ENCODE assay signal across 19 cellular contexts in the genomic region with DNA sequence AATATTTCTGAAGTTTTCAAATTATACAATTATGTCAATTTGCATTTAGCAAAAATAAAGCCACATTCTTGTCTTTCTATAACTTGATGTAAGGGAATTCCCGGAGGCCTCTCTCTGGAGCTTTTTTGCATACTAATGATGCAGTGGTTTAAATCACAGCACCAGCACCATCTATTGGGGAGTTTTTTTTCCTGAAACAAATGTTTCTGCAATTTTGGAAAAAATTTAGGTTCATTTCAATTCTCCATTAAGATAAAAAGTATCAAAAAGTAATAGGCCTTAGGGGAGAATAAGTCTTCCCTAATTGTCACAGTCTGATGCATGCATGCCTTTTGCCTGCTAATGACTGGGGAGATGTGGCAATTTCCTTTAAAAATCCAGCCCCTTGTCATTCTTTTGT. TPM values are rescaled to one million over a fixed set of nuclear protein-coding genes. Genes with fewer than 3 reads are reported as not detected.
DNase-seq lines count a peak whose midpoint lies in the region; ATAC-seq, FAIRE-seq and TF ChIP-seq lines count a peak whose summit lies in the region.
"Had no signal": no experiment of that assay in that cellular context is flagged by ENCODE, and none has a peak within 500 bp of the region (broad histone marks: within the 10 kb centered on the region; RNA-seq: fewer than 3 reads in every experiment).

No MANE protein-coding gene starts in this region.

- POLR2A ChIA-PET in PC-3 (lab: Charles Lee; ENCODE audit: unreplicated experiment): no interaction called here

- H3K9me2 ChIP-seq in PC-3 (replicated peaks; ENCODE audit: low read length): no peaks in the 10 kb centered on the region

- DNase-seq in PC-3 (no peak), progenitor cell of endocrine pancreas (ENCODE audit: low spot score, unreplicated experiment) (no peak), esophagus squamous epithelium (lab: John Stamatoyannopoulos, UW) (no peak)
- DNase-seq: activated CD4-positive, alpha-beta T cell treated with anti-CD3 and anti-CD28 coated beads for 36 hours; activated naive CD4-positive, alpha-beta T cell treated with anti-CD3 and anti-CD28 coated beads, Interleukin-2, amount 10 ng/mL, durations not matched to agents 7 days and 5 days; CD8-positive, alpha-beta memory T cell; natural killer cell; SHP77; sigmoid colon; stimulated activated CD4-positive, alpha-beta T cell treated with anti-CD3 and anti-CD28 coated beads, Interleukin-4, amount 100 ng/mL, for 1 hour; stimulated activated CD8-positive, alpha-beta memory T cell treated with anti-CD3 and anti-CD28 coated beads, Interleukin-4, amount 100 ng/mL, for 48 hours had no signal

- H3K9me3 Mint-ChIP-seq in progenitor cell of endocrine pancreas (ENCODE audit: low read depth): no peaks in the 10 kb centered on the region
- H3K9me3 Mint-ChIP-seq: activated naive CD4-positive, alpha-beta T cell treated with anti-CD3 and anti-CD28 coated beads, Interleukin-2, amount 10 ng/mL, durations not matched to agents 7 days and 5 days had no signal

- H3K4me1 ChIP-seq in PC-3 (ENCODE audit: insufficient read depth, low read length): no peaks in the 10 kb centered on the region
- no peaks in the 10 kb centered on the region for H3K4me1 ChIP-seq in esophagus squamous epithelium
- H3K4me1 ChIP-seq: sigmoid colon had no signal

- intact Hi-C loops in PC-3 (cut with micrococcal nuclease): loop anchor here (5.0 kb wide), 1 partner anchor 1133 kb away; no protein-coding TSS in a partner anchor
- intact Hi-C loops in esophagus squamous epithelium (cut with DNase I): no loop called here

- no peak overlapping the region for H3K4me3 Mint-ChIP-seq in progenitor cell of endocrine pancreas (ENCODE audit: low read depth)
- H3K4me3 Mint-ChIP-seq: activated CD4-positive, alpha-beta T cell treated with anti-CD3 and anti-CD28 coated beads for 36 hours; activated naive CD4-positive, alpha-beta T cell treated with anti-CD3 and anti-CD28 coated beads, Interleukin-2, amount 10 ng/mL, durations not matched to agents 7 days and 5 days; CD8-positive, alpha-beta memory T cell; natural killer cell had no signal

- no peaks in the 10 kb centered on the region for H3K9me3 ChIP-seq in PC-3 (ENCODE audit: low read length)
- H3K9me3 ChIP-seq in esophagus squamous epithelium: no peaks in the 10 kb centered on the region
- H3K9me3 ChIP-seq: sigmoid colon, thoracic aorta had no signal

- peak; percentile 4 for FAIRE-seq in endometrium (lab: Jason Lieb, UNC)
- FAIRE-seq: GM12878 had no signal

- TF ChIP-seq POLR2A in esophagus squamous epithelium (IDR thresholded peaks at IDR 0.05): no peak

- H3K4me3 ChIP-seq in PC-3 (ENCODE audit: low read length): no peak overlapping the region
- H3K4me3 ChIP-seq in esophagus squamous epithelium: no peak overlapping the region
- H3K4me3 ChIP-seq: GM12878, lung, sigmoid colon, thoracic aorta had no signal

- peaks cover under 1% of the 10 kb centered on the region for H3K27me3 ChIP-seq in PC-3 (ENCODE audit: low read length)
- H3K27me3 ChIP-seq in esophagus squamous epithelium: no peaks in the 10 kb centered on the region
- H3K27me3 ChIP-seq: sigmoid colon had no signal

- H3K27ac ChIP-seq in C4-2B (no peak overlapping the region), PC-3 (ENCODE audit: low read length) (no peak overlapping the region), esophagus squamous epithelium (no peak overlapping the region)
- H3K27ac ChIP-seq: sigmoid colon, thoracic aorta had no signal

- no peak overlapping the region for H3K4me2 ChIP-seq in PC-3 (ENCODE audit: low read length)

- BruUV-seq in PC-3 (replicated peaks; lab: Mats Ljungman, UMichigan): no TSS peak

- 42 to 45% methylated on average over 1 of the region's 1 CpG for WGBS in esophagus squamous epithelium, 2 donors

- H2AFZ ChIP-seq in PC-3 (ENCODE audit: low read length): no peak overlapping the region

- H3F3A ChIP-seq in PC-3 (ENCODE audit: low read length, unreplicated experiment): no peaks in the 10 kb centered on the region

- H3K36me3 ChIP-seq in PC-3 (ENCODE audit: low read depth, low read length): no peaks in the 10 kb centered on the region
- no peaks in the 10 kb centered on the region for H3K36me3 ChIP-seq in esophagus squamous epithelium
- H3K36me3 ChIP-seq: sigmoid colon, thoracic aorta had no signal

- ATAC-seq in PC-3: no peak
- no peak for ATAC-seq in esophagus mucosa
- ATAC-seq in HG03565 (IDR thresholded peaks at IDR 0.05; ENCODE audit: unreplicated experiment): no peak
- ATAC-seq: activated CD4-positive, alpha-beta T cell treated with anti-CD3 and anti-CD28 coated beads for 36 hours; GM12878; natural killer cell had no signal

- H3K27me3 Mint-ChIP-seq in progenitor cell of endocrine pancreas: peaks cover 27% of the 10 kb centered on the region
- H3K27me3 Mint-ChIP-seq: activated CD4-positive, alpha-beta T cell treated with anti-CD3 and anti-CD28 coated beads for 36 hours; activated naive CD4-positive, alpha-beta T cell treated with anti-CD3 and anti-CD28 coated beads, Interleukin-2, amount 10 ng/mL, durations not matched to agents 7 days and 5 days; CD8-positive, alpha-beta memory T cell had no signal

- TF ChIP-seq CTCF in C4-2B (conservative IDR thresholded peaks at IDR 0.05) (peak; percentile 37), PC-3 (conservative IDR thresholded peaks at IDR 0.05; ENCODE audit: low read depth, low read length) (peak; percentile 43), progenitor cell of endocrine pancreas (IDR thresholded peaks at IDR 0.05; ENCODE audit: unreplicated experiment) (peak; percentile 7), esophagus squamous epithelium (IDR thresholded peaks at IDR 0.05) (no peak)

- no peak overlapping the region for H3K27ac Mint-ChIP-seq in progenitor cell of endocrine pancreas
- H3K27ac Mint-ChIP-seq: activated CD4-positive, alpha-beta T cell treated with anti-CD3 and anti-CD28 coated beads for 36 hours; activated naive CD4-positive, alpha-beta T cell treated with anti-CD3 and anti-CD28 coated beads, Interleukin-2, amount 10 ng/mL, durations not matched to agents 7 days and 5 days; CD8-positive, alpha-beta memory T cell; natural killer cell had no signal

- no peak overlapping the region for H3K9ac ChIP-seq in PC-3 (ENCODE audit: low read length)

- no peaks in the 10 kb centered on the region for H3K36me3 Mint-ChIP-seq in progenitor cell of endocrine pancreas (ENCODE audit: insufficient read depth)
- H3K36me3 Mint-ChIP-seq: activated naive CD4-positive, alpha-beta T cell treated with anti-CD3 and anti-CD28 coated beads, Interleukin-2, amount 10 ng/mL, durations not matched to agents 7 days and 5 days; CD8-positive, alpha-beta memory T cell; natural killer cell had no signal

- no peaks in the 10 kb centered on the region for H3K79me2 ChIP-seq in PC-3 (ENCODE audit: low read length)

- no peaks in the 10 kb centered on the region for H3K4me1 Mint-ChIP-seq in progenitor cell of endocrine pancreas (ENCODE audit: low read depth)
- H3K4me1 Mint-ChIP-seq: activated CD4-positive, alpha-beta T cell treated with anti-CD3 and anti-CD28 coated beads for 36 hours; activated naive CD4-positive, alpha-beta T cell treated with anti-CD3 and anti-CD28 coated beads, Interleukin-2, amount 10 ng/mL, durations not matched to agents 7 days and 5 days; CD8-positive, alpha-beta memory T cell; natural killer cell had no signal

- CTCF ChIA-PET in PC-3 (lab: Charles Lee): interaction anchor here (0.5 kb wide), 1 partner anchor 199 kb away, joined by 3 read pairs; no protein-coding TSS in a partner anchor

- H4K20me1 ChIP-seq in PC-3 (ENCODE audit: low read length): no peaks in the 10 kb centered on the region

RNA-seq across cellular contexts. Expression of gene CBLN2, which starts 13.5 kb away (rescaled TPM):
- total RNA-seq in PC-3 (2014; rRNA removed): not detected in 2 replicates
- 0.18 and 0.38 TPM in 2 replicates for total RNA-seq in progenitor cell of endocrine pancreas
- total RNA-seq in esophagus mucosa: not detected
- total RNA-seq in esophagus squamous epithelium: not detected
- total RNA-seq: activated CD4-positive, alpha-beta T cell treated with anti-CD3 and anti-CD28 coated beads for 36 hours; CD8-positive, alpha-beta memory T cell; natural killer cell; T-helper 2 cell treated with Interferon-gamma antibody and Interleukin-4, amounts not matched to agents 100 ng/mL and 5 ng/mL, for 36 hours; thoracic aorta had no signal

Comparison
In these comparisons a context has a peak if more than half of its experiments do, and no peak if none do; other contexts are left out.
1. CTCF ChIP-seq: peak in C4-2B (single experiment), PC-3 (single experiment) and progenitor cell of endocrine pancreas (single experiment); none in esophagus squamous epithelium (0 of 6).